In genomic region chr20:20211274-20211987, GRCh38 we compare ENCODE assay signal across 11 cellular contexts.
A peak's percentile ranks its signal among the peaks of the same experiment; 100 is the strongest.
DNase-seq lines count a peak whose midpoint lies in the region; ATAC-seq and TF ChIP-seq lines count a peak whose summit lies in the region.
"Had no signal": no experiment of that assay in that cellular context is flagged by ENCODE, and none has a peak within 500 bp of the region (broad histone marks: within the 10 kb centered on the region; RNA-seq: fewer than 3 reads in every experiment).

No MANE protein-coding gene starts in this region.

- H3K27ac ChIP-seq in KMS-11 (peak overlapping the region; percentile 87), neural progenitor cell (no peak overlapping the region)
- H3K27ac ChIP-seq: brain microvascular endothelial cell, epithelial cell of prostate had no signal

- H3K36me3 ChIP-seq in KMS-11 (ENCODE audit: insufficient read depth) (no peaks in the 10 kb centered on the region), neural progenitor cell (no peaks in the 10 kb centered on the region)
- H3K36me3 ChIP-seq: brain microvascular endothelial cell had no signal

- peak overlapping the region; percentile 72; the same call in 1 of the 2 replicates for H3K4me2 ChIP-seq in KMS-11
- no peak overlapping the region for H3K4me2 ChIP-seq in neural progenitor cell

- intact Hi-C loops in activated CD4-positive, alpha-beta T cell treated with anti-CD3 and anti-CD28 coated beads, Interleukin-2, amount 10 ng/mL, durations not matched to agents 24 days and 14 days (cut with micrococcal nuclease): no loop called here

- H3K27me3 ChIP-seq in KMS-11 (ENCODE audit: insufficient read depth, low read depth): no peaks in the 10 kb centered on the region
- no peaks in the 10 kb centered on the region for H3K27me3 ChIP-seq in neural progenitor cell
- H3K27me3 ChIP-seq: brain microvascular endothelial cell had no signal

- H3K4me1 ChIP-seq in KMS-11 (ENCODE audit: low read depth, poor library complexity, severe bottlenecking) (peaks cover 60% of the 10 kb centered on the region), neural progenitor cell (peaks cover 53% of the 10 kb centered on the region)

- TF ChIP-seq CTCF in KMS-11 (conservative IDR thresholded peaks at IDR 0.05; ENCODE audit: low read depth, low read length) (no peak), neural progenitor cell (IDR thresholded peaks at IDR 0.05) (no peak)

- no peaks in the 10 kb centered on the region for H3K9me3 ChIP-seq in neural progenitor cell (ENCODE audit: low read depth)

- peak overlapping the region; percentile 1 for H3K27ac Mint-ChIP-seq in neural progenitor cell
- no peak overlapping the region for H3K27ac Mint-ChIP-seq in activated CD4-positive, alpha-beta T cell treated with anti-CD3 and anti-CD28 coated beads, Interleukin-2, amount 10 ng/mL, durations not matched to agents 24 days and 14 days
- H3K27ac Mint-ChIP-seq: activated T-helper 17 cell treated with anti-CD3 and anti-CD28 coated beads, Interleukin-2, amount 50 U/mL, for 72 hours had no signal

- H4K20me1 ChIP-seq in KMS-11 (ENCODE audit: insufficient read depth) (no peaks in the 10 kb centered on the region), neural progenitor cell (ENCODE audit: low read depth) (no peaks in the 10 kb centered on the region)

- peaks cover 13% of the 10 kb centered on the region for H3F3A ChIP-seq in neural progenitor cell (ENCODE audit: low read depth)

- peaks cover 8% of the 10 kb centered on the region for H3K27me3 Mint-ChIP-seq in neural progenitor cell (ENCODE audit: insufficient read depth, low read depth)
- peaks cover 4% of the 10 kb centered on the region for H3K27me3 Mint-ChIP-seq in activated CD4-positive, alpha-beta T cell treated with anti-CD3 and anti-CD28 coated beads, Interleukin-2, amount 10 ng/mL, durations not matched to agents 24 days and 14 days

- peak overlapping the region; percentile 33; the same call in 1 of the 2 replicates for H2AFZ ChIP-seq in KMS-11 (ENCODE audit: low read depth)
- no peak overlapping the region for H2AFZ ChIP-seq in neural progenitor cell (replicated peaks)

- no peak overlapping the region for H3K4me3 Mint-ChIP-seq in neural progenitor cell
- H3K4me3 Mint-ChIP-seq in activated CD4-positive, alpha-beta T cell treated with anti-CD3 and anti-CD28 coated beads, Interleukin-2, amount 10 ng/mL, durations not matched to agents 24 days and 14 days: no peak overlapping the region
- H3K4me3 Mint-ChIP-seq: activated T-helper 17 cell treated with anti-CD3 and anti-CD28 coated beads, Interleukin-2, amount 50 U/mL, for 72 hours had no signal

- H3K9me3 Mint-ChIP-seq in neural progenitor cell: no peaks in the 10 kb centered on the region
- no peaks in the 10 kb centered on the region for H3K9me3 Mint-ChIP-seq in activated CD4-positive, alpha-beta T cell treated with anti-CD3 and anti-CD28 coated beads, Interleukin-2, amount 10 ng/mL, durations not matched to agents 24 days and 14 days
- H3K9me3 Mint-ChIP-seq: activated T-helper 17 cell treated with anti-CD3 and anti-CD28 coated beads, Interleukin-2, amount 50 U/mL, for 72 hours had no signal

- no peak for ATAC-seq in HG03469 (IDR thresholded peaks at IDR 0.05; ENCODE audit: unreplicated experiment)
- ATAC-seq: activated T-helper 17 cell treated with anti-CD3 and anti-CD28 coated beads, Interleukin-2, amount 50 U/mL, for 72 hours had no signal

- H3K9ac ChIP-seq in KMS-11: peak overlapping the region; percentile 55; the same call in 1 of the 2 replicates
- H3K9ac ChIP-seq in neural progenitor cell: no peak overlapping the region

- H3K4me1 Mint-ChIP-seq in neural progenitor cell: peaks cover 64% of the 10 kb centered on the region
- no peaks in the 10 kb centered on the region for H3K4me1 Mint-ChIP-seq in activated CD4-positive, alpha-beta T cell treated with anti-CD3 and anti-CD28 coated beads, Interleukin-2, amount 10 ng/mL, durations not matched to agents 24 days and 14 days
- H3K4me1 Mint-ChIP-seq: activated T-helper 17 cell treated with anti-CD3 and anti-CD28 coated beads, Interleukin-2, amount 50 U/mL, for 72 hours had no signal

- no peaks in the 10 kb centered on the region for H3K36me3 Mint-ChIP-seq in neural progenitor cell
- no peaks in the 10 kb centered on the region for H3K36me3 Mint-ChIP-seq in activated CD4-positive, alpha-beta T cell treated with anti-CD3 and anti-CD28 coated beads, Interleukin-2, amount 10 ng/mL, durations not matched to agents 24 days and 14 days (ENCODE audit: low read depth)

- H3K79me2 ChIP-seq in KMS-11 (ENCODE audit: insufficient read depth, low read depth): no peaks in the 10 kb centered on the region
- H3K79me2 ChIP-seq in neural progenitor cell (ENCODE audit: low read depth): no peaks in the 10 kb centered on the region

- H3K4me3 ChIP-seq in KMS-11 (IDR thresholded peaks at IDR 0.05; ENCODE audit: insufficient read depth, low read depth, low read length) (no peak overlapping the region), neural progenitor cell (no peak overlapping the region)

- DNase-seq in DMS153 treated with DMSO at 0.1 percent for 48 hours (lab: John Stamatoyannopoulos, UW; ENCODE audit: unreplicated experiment) (peak; percentile 78), DMS153 (lab: John Stamatoyannopoulos, UW) (no peak), SHP77 treated with DMSO at 0.1 percent for 48 hours (lab: John Stamatoyannopoulos, UW) (peak; percentile 77), neural progenitor cell (ENCODE audit: low spot score) (no peak)
- DNase-seq in activated effector memory CD4-positive, alpha-beta T cell treated with anti-CD3 and anti-CD28 coated beads, Interleukin-2, amount 50 U/mL, for 16 hours: no peak
- DNase-seq in activated CD4-positive, alpha-beta T cell treated with anti-CD3 and anti-CD28 coated beads, Interleukin-2, amount 10 ng/mL, durations not matched to agents 24 days and 14 days: no peak
- DNase-seq: brain microvascular endothelial cell had no signal

Comparison
In these comparisons a context has a peak if more than half of its experiments do, and no peak if none do; other contexts are left out.
1. DNase-seq: peak in DMS153 treated with DMSO at 0.1 percent for 48 hours (single experiment) and SHP77 treated with DMSO at 0.1 percent for 48 hours (single experiment); none in DMS153 (single experiment), neural progenitor cell (single experiment), activated effector memory CD4-positive, alpha-beta T cell treated with anti-CD3 and anti-CD28 coated beads, Interleukin-2, amount 50 U/mL, for 16 hours (single experiment) and activated CD4-positive, alpha-beta T cell treated with anti-CD3 and anti-CD28 coated beads, Interleukin-2, amount 10 ng/mL, durations not matched to agents 24 days and 14 days (single experiment).